18 cellular contexts compared by ENCODE assay signal in genomic region chr6:14113951-14114350, GRCh38.
"Had no signal": no experiment of that assay in that cellular context is flagged by ENCODE, and none has a peak within 500 bp of the region (broad histone marks: within the 10 kb centered on the region; RNA-seq: fewer than 3 reads in every experiment).

No MANE protein-coding gene starts in this region.

- ATAC-seq: effector memory CD8-positive, alpha-beta T cell; gastroesophageal sphincter; left cardiac atrium; naive thymus-derived CD4-positive, alpha-beta T cell; psoas muscle; right lobe of liver; stimulated activated naive CD8-positive, alpha-beta T cell treated with anti-CD3 and anti-CD28 coated beads, Interleukin-15, Interleukin-2, amounts not matched to agents 100 U/mL and 50 U/mL, for 24 hours had no signal

- DNase-seq: effector memory CD8-positive, alpha-beta T cell; glutamatergic neuron; immature natural killer cell; kidney; left cardiac atrium; left ventricle myocardium inferior; mesendoderm; naive thymus-derived CD4-positive, alpha-beta T cell; nephron progenitor cell; psoas muscle; retina; right lobe of liver; spleen; stimulated activated CD4-positive, alpha-beta T cell treated with anti-CD3 and anti-CD28 coated beads, Interleukin-2, amount 100 ng/mL, for 24 hours; stimulated activated CD4-positive, alpha-beta T cell treated with anti-CD3 and anti-CD28 coated beads, Interleukin-4, amount 100 ng/mL, for 4 hours; stimulated activated naive CD8-positive, alpha-beta T cell treated with anti-CD3 and anti-CD28 coated beads, Interleukin-15, Interleukin-2, amounts not matched to agents 100 U/mL and 50 U/mL, for 24 hours; thyroid gland had no signal
